ENCODE assay signal across 8 cellular contexts in the genomic region with DNA sequence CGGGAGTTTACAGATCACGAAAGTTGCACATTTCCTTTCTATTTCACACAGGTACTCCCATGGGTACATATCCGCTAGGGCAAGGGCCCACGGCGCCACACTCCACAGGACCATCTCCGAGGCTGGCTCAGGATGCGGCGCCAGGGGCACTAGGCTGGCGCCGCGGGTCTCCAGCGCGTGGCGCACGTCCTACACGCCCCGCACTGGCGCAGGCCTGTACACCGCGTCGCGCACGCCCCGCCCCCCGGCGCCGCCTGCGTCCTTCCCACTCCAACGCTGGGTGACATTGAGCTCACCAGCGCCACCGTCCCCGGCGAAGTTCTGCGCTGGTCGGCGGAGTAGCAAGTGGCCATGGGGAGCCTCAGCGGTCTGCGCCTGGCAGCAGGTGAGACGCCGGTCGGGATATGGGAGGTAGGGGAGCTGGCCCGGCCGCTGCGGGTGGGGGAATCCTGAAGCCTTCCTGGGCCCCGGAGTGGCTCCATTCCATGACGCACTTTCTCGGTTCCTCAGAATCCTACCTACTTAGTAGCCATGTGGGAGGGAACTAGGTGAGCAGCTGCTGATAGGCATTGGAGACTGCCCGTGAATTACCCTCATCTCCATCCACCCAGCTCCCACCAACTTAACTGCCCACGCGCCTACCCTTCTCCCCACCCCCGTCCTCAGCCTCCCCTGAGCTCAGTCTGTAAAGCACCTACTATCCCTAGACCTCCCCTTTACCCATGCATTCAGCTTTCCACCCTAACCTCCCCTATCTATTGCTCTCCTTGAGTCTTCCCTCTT. TPM values are rescaled to one million over a fixed set of nuclear protein-coding genes. Genes with fewer than 3 reads are reported as not detected.
A peak's percentile ranks its signal among the peaks of the same experiment; 100 is the strongest.
DNase-seq lines count a peak whose midpoint lies in the region; ATAC-seq and TF ChIP-seq lines count a peak whose summit lies in the region.

FAM162A (plus strand) TSS at position 268 of the 783 bp plus-strand sequence; CDS start at position 352, 84 bp downstream.

- no peaks in the 10 kb centered on the region for H3K36me3 ChIP-seq in right lobe of liver

- TF ChIP-seq CTCF in right lobe of liver (IDR thresholded peaks at IDR 0.05): peak; percentile 34 to 82 (median 59)

- H3K27me3 ChIP-seq in right lobe of liver: no peaks in the 10 kb centered on the region

- intact Hi-C loops in right lobe of liver (cut with DNase I): no loop called here

- peaks cover 0 to 24% (median 10%) of the 10 kb centered on the region in 4 donors for H3K4me1 ChIP-seq in right lobe of liver

- peak within 1 kb of the TSS; percentile 67 to 87 (median 76) for H3K4me3 ChIP-seq in right lobe of liver

- TF ChIP-seq POLR2A in right lobe of liver (IDR thresholded peaks at IDR 0.05): peak; percentile 97

- no peaks in the 10 kb centered on the region for H3K9me3 ChIP-seq in right lobe of liver

- WGBS in right lobe of liver (ENCODE audit: insufficient coverage, low coverage, low lambda C conversion rate, missing lambda C conversion rate): 1% methylated on average over 8 of the region's 51 CpGs

- H3K27ac ChIP-seq in right lobe of liver: peak within 1 kb of the TSS; percentile 77 to 88 (median 85)

- peak; percentile 90 for ATAC-seq in GM19395 (IDR thresholded peaks at IDR 0.05; ENCODE audit: unreplicated experiment)
- ATAC-seq in HG03565 (IDR thresholded peaks at IDR 0.05; ENCODE audit: unreplicated experiment): peak; percentile 90
- peak; percentile 92 to 98 (median 96) for ATAC-seq in right lobe of liver

- DNase-seq in CD1c-positive myeloid dendritic cell (ENCODE audit: extremely low spot score) (peak; percentile 95), NCI-H748 treated with DMSO at 0.1 percent for 48 hours (lab: John Stamatoyannopoulos, UW) (peak; percentile 70), dermis blood vessel endothelial cell (peak; percentile 96), right lobe of liver (peak; percentile 97 to 98 (median 97))
- DNase-seq in activated CD4-positive, alpha-beta T cell treated with anti-CD3 and anti-CD28 coated beads, Interleukin-2, amount 50 U/mL, for 4 hours: peak; percentile 88 to 90
- peak; percentile 89 to 92 for DNase-seq in stimulated activated CD4-positive, alpha-beta T cell treated with anti-CD3 and anti-CD28 coated beads, Interleukin-4, amount 100 ng/mL, for 48 hours (ENCODE audit: low read depth in 2 of 2)

RNA-seq across cellular contexts. Expression of gene FAM162A, which starts in this region (rescaled TPM):
- total RNA-seq in dermis blood vessel endothelial cell (5.3 and 16.5 TPM in 2 replicates), right lobe of liver (10 to 100 TPM; 26.9 to 57.0 (median 51.5) TPM)

Comparison
In these comparisons a context has a peak if more than half of its experiments do, and no peak if none do; other contexts are left out.
1. Peak in every context shown above with its lines: DNase-seq, ATAC-seq, H3K4me3 ChIP-seq and H3K27ac ChIP-seq.